In genomic region chr6:158837684-158838625, GRCh38 we compare ENCODE assay signal across 1 cellular context.
TF ChIP-seq lines count a peak whose summit lies in the region.

No MANE protein-coding gene starts in this region.

TF ChIP-seq in H1, 55 proteins besides CTCF, POLR2A, EP300 and RAD21 (continued from another document):
- TF ChIP-seq BCL11A (IDR thresholded peaks at IDR 0.05; ENCODE audit: low read depth in 2 of 2, low read length in 2 of 2) (no peak), HDAC6 (IDR thresholded peaks at IDR 0.05; ENCODE audit: low read depth, low read length) (no peak), PHF8 (conservative IDR thresholded peaks at IDR 0.05; ENCODE audit: low read depth, low read length) (no peak), SIX5 (IDR thresholded peaks at IDR 0.05; ENCODE audit: low read depth, low read length) (no peak), KDM5A (IDR thresholded peaks at IDR 0.05; ENCODE audit: low read length) (no peak), TAF1 (IDR thresholded peaks at IDR 0.05; ENCODE audit: low read depth, low read length) (no peak), RFX5 (IDR thresholded peaks at IDR 0.05; ENCODE audit: borderline replicate concordance, low read depth, low read length) (no peak), ASH2L (IDR thresholded peaks at IDR 0.05; ENCODE audit: low read length) (no peak), SAP30 (IDR thresholded peaks at IDR 0.05; ENCODE audit: insufficient read depth, insufficient replicate concordance, low read length) (no peak), POLR2AphosphoS5 (IDR thresholded peaks at IDR 0.05; ENCODE audit: low read depth, low read length) (no peak), ZNF274 (IDR thresholded peaks at IDR 0.05; ENCODE audit: borderline replicate concordance, extremely low read depth, low read length) (no peak)
TF ChIP-seq in H1: peak in this region for 0.
